ENCODE assay signal across 18 cellular contexts in genomic region chr13:28392896-28393295, GRCh38.
DNase-seq lines count a peak whose midpoint lies in the region; ATAC-seq and TF ChIP-seq lines count a peak whose summit lies in the region.
"Had no signal": no experiment of that assay in that cellular context is flagged by ENCODE, and none has a peak within 500 bp of the region (broad histone marks: within the 10 kb centered on the region; RNA-seq: fewer than 3 reads in every experiment).

No MANE protein-coding gene starts in this region.

- no peaks in the 10 kb centered on the region for H3K9me3 Mint-ChIP-seq in activated T-cell treated with anti-CD3 and anti-CD28 coated beads, Interleukin-2, amount 50 U/mL, for 24 hours
- H3K9me3 Mint-ChIP-seq: CD4-positive, alpha-beta T cell had no signal

- H3K9ac ChIP-seq in HUES48 (ENCODE audit: low read depth, low read length), result no peak overlapping the region

- DNase-seq in EH (ENCODE audit: low read depth) (peak; percentile 62), esophagus squamous epithelium (lab: John Stamatoyannopoulos, UW) (no peak), psoas muscle (no peak), HK-2 (ENCODE audit: unreplicated experiment) (no peak), NCI-H1694 treated with DMSO at 0.1 percent for 48 hours (lab: John Stamatoyannopoulos, UW) (no peak), NCI-H1048 (lab: John Stamatoyannopoulos, UW) (no peak)
- no peak for DNase-seq in activated T-cell treated with anti-CD3 and anti-CD28 coated beads, Interleukin-2, amount 50 U/mL, for 24 hours
- DNase-seq: Calu3; CD4-positive, alpha-beta T cell; DMS79; GDM1; H7; Kasumi-1; NCI-H1417 treated with DMSO at 0.1 percent for 48 hours; NCI-H2081 treated with DMSO at 0.1 percent for 48 hours had no signal

- H3K36me3 Mint-ChIP-seq in activated T-cell treated with anti-CD3 and anti-CD28 coated beads, Interleukin-2, amount 50 U/mL, for 24 hours (ENCODE audit: low read depth), result peaks cover 49% of the 10 kb centered on the region

- peaks cover 88% of the 10 kb centered on the region for H3K36me3 ChIP-seq in HUES48 (ENCODE audit: control insufficient read depth, insufficient read depth, low read length)
- no peaks in the 10 kb centered on the region for H3K36me3 ChIP-seq in esophagus squamous epithelium
- peaks cover 0 to 4% of the 10 kb centered on the region in 2 donors for H3K36me3 ChIP-seq in psoas muscle (ENCODE audit: insufficient read depth in 1 of 2, low read depth in 1 of 2)

- no peak for TF ChIP-seq POLR2A in esophagus squamous epithelium (IDR thresholded peaks at IDR 0.05)

- H3K27ac ChIP-seq in HUES48 (ENCODE audit: low read depth, low read length) (peak overlapping the region; percentile 2), esophagus squamous epithelium (peak overlapping the region in 3 of 4 donors; percentile 23 to 37 (median 25)), psoas muscle (peak overlapping the region; percentile 23)
- H3K27ac ChIP-seq: SK-N-MC had no signal

- H3K4me1 ChIP-seq in HUES48 (ENCODE audit: control insufficient read depth, insufficient read depth, low read length) (peaks cover 36% of the 10 kb centered on the region), esophagus squamous epithelium (peaks cover 0 to 6% (median 0%) of the 10 kb centered on the region in 3 donors), psoas muscle (no peaks in the 10 kb centered on the region)

- ATAC-seq in psoas muscle, result no peak

- no peak overlapping the region for H3K27ac Mint-ChIP-seq in activated T-cell treated with anti-CD3 and anti-CD28 coated beads, Interleukin-2, amount 50 U/mL, for 24 hours
- H3K27ac Mint-ChIP-seq: B cell; CD4-positive, alpha-beta T cell had no signal

- H3K4me3 ChIP-seq in HUES48 (ENCODE audit: low read depth, low read length) (no peak overlapping the region), esophagus squamous epithelium (no peak overlapping the region), psoas muscle (no peak overlapping the region)
- H3K4me3 ChIP-seq: SK-N-MC had no signal

- H3K9me3 ChIP-seq in HUES48 (ENCODE audit: control insufficient read depth, insufficient read depth, low read length) (no peaks in the 10 kb centered on the region), esophagus squamous epithelium (no peaks in the 10 kb centered on the region), psoas muscle (no peaks in the 10 kb centered on the region)

- no peak overlapping the region for H3K4me3 Mint-ChIP-seq in activated T-cell treated with anti-CD3 and anti-CD28 coated beads, Interleukin-2, amount 50 U/mL, for 24 hours
- H3K4me3 Mint-ChIP-seq: B cell; CD4-positive, alpha-beta T cell had no signal

- TF ChIP-seq CTCF in esophagus squamous epithelium (IDR thresholded peaks at IDR 0.05) (no peak), psoas muscle (IDR thresholded peaks at IDR 0.05) (no peak)

- intact Hi-C loops in esophagus squamous epithelium (cut with DNase I) (no loop called here), psoas muscle (cut with DNase I) (no loop called here)

- H3K4me1 Mint-ChIP-seq in activated T-cell treated with anti-CD3 and anti-CD28 coated beads, Interleukin-2, amount 50 U/mL, for 24 hours (ENCODE audit: low read depth), result no peaks in the 10 kb centered on the region
- H3K4me1 Mint-ChIP-seq: B cell had no signal

- H3K27me3 Mint-ChIP-seq in activated T-cell treated with anti-CD3 and anti-CD28 coated beads, Interleukin-2, amount 50 U/mL, for 24 hours, result peaks cover 3% of the 10 kb centered on the region
- H3K27me3 Mint-ChIP-seq: B cell; CD4-positive, alpha-beta T cell had no signal

- 72 to 77% methylated on average over 2 of the region's 2 CpGs for WGBS in esophagus squamous epithelium, 2 donors
- WGBS in psoas muscle, 3 donors, result 70 to 77% (median 74%) methylated on average over 2 of the region's 2 CpGs

- H3K27me3 ChIP-seq in HUES48 (ENCODE audit: control insufficient read depth, insufficient read depth, low read length) (no peaks in the 10 kb centered on the region), esophagus squamous epithelium (peaks cover 0 to 4% (median 0%) of the 10 kb centered on the region in 4 donors), psoas muscle (ENCODE audit: insufficient read depth in 3 of 3, low read length in 2 of 3) (no peaks in the 10 kb centered on the region)
